ENCODE assay signal across 1 cellular context in genomic region chr7:23544913-23545354, GRCh38.
TF ChIP-seq lines count a peak whose summit lies in the region.

No MANE protein-coding gene starts in this region.

TF ChIP-seq in GM12878, 131 proteins besides CTCF, POLR2A, EP300 and RAD21 (continued from another document):
- TF ChIP-seq ZBTB40 (IDR thresholded peaks at IDR 0.05; ENCODE audit: borderline replicate concordance) (no peak), SRF (IDR thresholded peaks at IDR 0.05; ENCODE audit: low read depth in 2 of 2, low read length in 2 of 2) (no peak), RELA (IDR thresholded peaks at IDR 0.05; ENCODE audit: borderline replicate concordance, partially characterized antibody) (no peak), BMI1 (IDR thresholded peaks at IDR 0.05; ENCODE audit: borderline replicate concordance) (no peak)
